17 cellular contexts compared by ENCODE assay signal in genomic region chr13:24745861-24746617, GRCh38. TPM values are rescaled to one million over a fixed set of nuclear protein-coding genes. Genes with fewer than 3 reads are reported as not detected.
A peak's percentile ranks its signal among the peaks of the same experiment; 100 is the strongest.
DNase-seq lines count a peak whose midpoint lies in the region; ATAC-seq and TF ChIP-seq lines count a peak whose summit lies in the region.
"Had no signal": no experiment of that assay in that cellular context is flagged by ENCODE, and none has a peak within 500 bp of the region (broad histone marks: within the 10 kb centered on the region; RNA-seq: fewer than 3 reads in every experiment).

No MANE protein-coding gene starts in this region.

- H3K27ac ChIP-seq in GM23248 (no peak overlapping the region), endodermal cell (ENCODE audit: low read depth, low read length) (no peak overlapping the region), neural cell (ENCODE audit: low read length) (no peak overlapping the region)

- TF ChIP-seq CTCF in endodermal cell (conservative IDR thresholded peaks at IDR 0.05) (peak; percentile 31), neural cell (IDR thresholded peaks at IDR 0.05; ENCODE audit: poor library complexity, severe bottlenecking) (no peak), natural killer cell (IDR thresholded peaks at IDR 0.05) (no peak)

- H3K36me3 ChIP-seq in GM23248 (ENCODE audit: low read depth) (no peaks in the 10 kb centered on the region), endodermal cell (ENCODE audit: control insufficient read depth, insufficient read depth, low read length) (no peaks in the 10 kb centered on the region), neural cell (ENCODE audit: insufficient read depth, low read length) (no peaks in the 10 kb centered on the region)

- H3K9ac ChIP-seq in GM23248 (no peak overlapping the region), endodermal cell (ENCODE audit: extremely low read depth, low read length, poor library complexity, severe bottlenecking) (no peak overlapping the region), neural cell (ENCODE audit: low read length) (no peak overlapping the region)

- H3K36me3 Mint-ChIP-seq in endodermal cell (ENCODE audit: low read depth): no peaks in the 10 kb centered on the region
- no peaks in the 10 kb centered on the region for H3K36me3 Mint-ChIP-seq in natural killer cell
- H3K36me3 Mint-ChIP-seq: CD14-positive monocyte had no signal

- peaks cover 10% of the 10 kb centered on the region for H3K4me1 Mint-ChIP-seq in endodermal cell
- peaks cover 0 to 6% of the 10 kb centered on the region in 2 donors for H3K4me1 Mint-ChIP-seq in natural killer cell

- no peaks in the 10 kb centered on the region for H4K20me1 ChIP-seq in GM23248 (ENCODE audit: insufficient read depth)
- no peaks in the 10 kb centered on the region for H4K20me1 ChIP-seq in neural cell (ENCODE audit: insufficient read depth)

- H3K27me3 Mint-ChIP-seq in endodermal cell (ENCODE audit: insufficient read depth) (peaks cover 89% of the 10 kb centered on the region), natural killer cell (ENCODE audit: low read depth in 2 of 2) (peaks cover 35 to 45% of the 10 kb centered on the region in 2 donors)

- intact Hi-C loops in natural killer cell (cut with micrococcal nuclease): no loop called here

- H3K9me2 ChIP-seq in GM23248 (ENCODE audit: insufficient read depth) (no peaks in the 10 kb centered on the region), neural cell (ENCODE audit: insufficient read depth, low read length) (no peaks in the 10 kb centered on the region)

- H3K27ac Mint-ChIP-seq in endodermal cell (no peak overlapping the region), natural killer cell (no peak overlapping the region)
- H3K27ac Mint-ChIP-seq: CD14-positive monocyte had no signal

- no peaks in the 10 kb centered on the region for H3K9me3 ChIP-seq in GM23248 (ENCODE audit: low read depth)
- no peaks in the 10 kb centered on the region for H3K9me3 ChIP-seq in endodermal cell (ENCODE audit: control insufficient read depth, low read length)
- no peaks in the 10 kb centered on the region for H3K9me3 ChIP-seq in neural cell (ENCODE audit: low read length)

- peaks cover 3% of the 10 kb centered on the region for H3K9me3 Mint-ChIP-seq in endodermal cell
- no peaks in the 10 kb centered on the region for H3K9me3 Mint-ChIP-seq in natural killer cell

- no peak for TF ChIP-seq EP300 in neural cell (conservative IDR thresholded peaks at IDR 0.05; ENCODE audit: poor library complexity, severe bottlenecking)

- TF ChIP-seq RAD21 in neural cell (conservative IDR thresholded peaks at IDR 0.05): no peak

- H3K4me1 ChIP-seq in GM23248 (ENCODE audit: insufficient read depth) (no peaks in the 10 kb centered on the region), endodermal cell (ENCODE audit: control insufficient read depth, insufficient read depth, low read length) (peaks cover 3% of the 10 kb centered on the region)

- H3K4me3 Mint-ChIP-seq in endodermal cell (peak overlapping the region; percentile 55), natural killer cell (no peak overlapping the region)

- H3K79me2 ChIP-seq in GM23248 (ENCODE audit: insufficient read depth) (no peaks in the 10 kb centered on the region), neural cell (replicated peaks; ENCODE audit: insufficient read depth, low read length) (no peaks in the 10 kb centered on the region)

- in situ Hi-C loops in GM23248 (cut with MboI): no loop called here

- H2AFZ ChIP-seq in GM23248: no peak overlapping the region; the same call in 1 of the 2 replicates
- H2AFZ ChIP-seq in neural cell (ENCODE audit: low read depth, low read length): no peak overlapping the region

- H3K27me3 ChIP-seq in GM23248 (replicated peaks; ENCODE audit: insufficient read depth): peaks cover 66% of the 10 kb centered on the region
- peaks cover 81% of the 10 kb centered on the region for H3K27me3 ChIP-seq in endodermal cell (ENCODE audit: control insufficient read depth, insufficient read depth, low read length, poor library complexity, severe bottlenecking)
- peaks cover 64% of the 10 kb centered on the region for H3K27me3 ChIP-seq in neural cell (ENCODE audit: insufficient read depth, low read depth, low read length)

- peak; percentile 27 for DNase-seq in D341Med (ENCODE audit: low spot score)
- DNase-seq in GM23248: peak; percentile 12
- peak; percentile 64 for DNase-seq in endodermal cell
- no peak for DNase-seq in natural killer cell
- DNase-seq in effector CD4-positive, alpha-beta T cell: no peak
- DNase-seq in DMS 273 (lab: John Stamatoyannopoulos, UW; ENCODE audit: unreplicated experiment): no peak
- DNase-seq: activated CD4-positive, alpha-beta T cell treated with anti-CD3 and anti-CD28 coated beads for 1 hour; activated T-cell treated with anti-CD3 and anti-CD28 coated beads, Interleukin-2, amount 50 U/mL, for 1 hour; amniotic stem cell; NCI-H2081 treated with DMSO at 0.1 percent for 48 hours; stimulated activated CD4-positive, alpha-beta T cell treated with anti-CD3 and anti-CD28 coated beads, Interleukin-4, amount 100 ng/mL, for 24 hours had no signal

- ATAC-seq in natural killer cell (no peak), HG03439 (IDR thresholded peaks at IDR 0.05; ENCODE audit: unreplicated experiment) (no peak)
- ATAC-seq: HCT116, right cardiac atrium had no signal

- H3K4me2 ChIP-seq in GM23248 (ENCODE audit: unreplicated experiment): no peak overlapping the region
- H3K4me2 ChIP-seq in neural cell (ENCODE audit: low read length): no peak overlapping the region

- H3K4me3 ChIP-seq in GM23248: no peak overlapping the region
- H3K4me3 ChIP-seq in endodermal cell (ENCODE audit: low read length): no peak overlapping the region
- peak overlapping the region; percentile 80 for H3K4me3 ChIP-seq in neural cell (ENCODE audit: low read length)

- 4% methylated on average over 65 to 70 of the region's 70 CpGs for WGBS in GM23248 (ENCODE audit: low coverage in 1 of 2, low lambda C conversion rate in 2 of 2, missing lambda C conversion rate in 2 of 2), 2 experiments
- WGBS in endodermal cell (ENCODE audit: insufficient coverage in 1 of 2, insufficient read length in 1 of 2), 2 experiments: 30 to 43% methylated on average over 20 to 70 of the region's 70 CpGs

- H3F3A ChIP-seq in GM23248 (ENCODE audit: insufficient read depth) (no peaks in the 10 kb centered on the region), neural cell (ENCODE audit: insufficient read depth, low read length, poor library complexity, severe bottlenecking) (no peaks in the 10 kb centered on the region)

TF ChIP-seq in neural cell, 6 proteins besides CTCF, POLR2A, EP300 and RAD21:
- TF ChIP-seq TAF1 (IDR thresholded peaks at IDR 0.05; ENCODE audit: low read depth) (no peak), MXI1 (conservative IDR thresholded peaks at IDR 0.05; ENCODE audit: poor library complexity, severe bottlenecking) (no peak), REST (IDR thresholded peaks at IDR 0.05; ENCODE audit: borderline replicate concordance) (no peak), SMC3 (conservative IDR thresholded peaks at IDR 0.05; ENCODE audit: poor library complexity) (no peak), EZH2 (IDR thresholded peaks at IDR 0.05; ENCODE audit: borderline replicate concordance, insufficient read depth, low read length, poor library complexity, severe bottlenecking) (no peak), POLR2AphosphoS5 (IDR thresholded peaks at IDR 0.05) (no peak)

RNA-seq across cellular contexts. Expression of gene RNF17, which starts 17.9 kb away (rescaled TPM):
- not detected in 2 replicates for total RNA-seq in GM23248 (2014; rRNA removed; shearing (Covaris generic))
- polyA plus RNA-seq in GM23248 (2016; fragmentation: Nextera tagmentation; extraction: Ambion mirVana) (not detected in 2 replicates), neural cell (not detected in 2 replicates)
- total RNA-seq in endodermal cell (not detected), natural killer cell (not detected)
- polyA plus RNA-seq in endodermal cell (2013, experiment 1 of 2): not detected
- not detected for polyA plus RNA-seq in endodermal cell (2013, experiment 2 of 2)
- polyA minus RNA-seq in neural cell: not detected in 2 replicates
- total RNA-seq: M059J had no signal
- polyA plus RNA-seq: CD14-positive monocyte, right cardiac atrium had no signal

Comparison
In these comparisons a context has a peak if more than half of its experiments do, and no peak if none do; other contexts are left out.
1. DNase-seq: peak in D341Med (single experiment), GM23248 (single experiment) and endodermal cell (single experiment); none in natural killer cell (single experiment), effector CD4-positive, alpha-beta T cell (single experiment) and DMS 273 (single experiment).